ENCODE assay signal across 2 cellular contexts in genomic region chr6:21536280-21536766, GRCh38.
TF ChIP-seq lines count a peak whose summit lies in the region.

No MANE protein-coding gene starts in this region.

TF ChIP-seq in Ishikawa, 13 proteins besides CTCF, POLR2A, EP300 and RAD21 (continued from another document):
- TF ChIP-seq USF1 (IDR thresholded peaks at IDR 0.05) (peak; percentile 21; the same call in 1 of the 2 replicates), YY1 (IDR thresholded peaks at IDR 0.05; ENCODE audit: low read depth) (no peak), EGR1 (IDR thresholded peaks at IDR 0.05) (no peak), REST (IDR thresholded peaks at IDR 0.05; ENCODE audit: low read depth) (no peak), CREB1 (IDR thresholded peaks at IDR 0.05; ENCODE audit: low read depth) (no peak), ZBTB7A (IDR thresholded peaks at IDR 0.05; ENCODE audit: low read depth) (no peak)

TF ChIP-seq in K562, 482 proteins besides CTCF, POLR2A, EP300 and RAD21 (continued from another document):
- peak; percentile 70 for TF ChIP-seq USF2 (CRISPR knock-in tag; IDR thresholded peaks at IDR 0.05)
- peak; percentile 65 for TF ChIP-seq TFE3 (CRISPR knock-in tag; IDR thresholded peaks at IDR 0.05)
- TF ChIP-seq USF1 (CRISPR knock-in tag; IDR thresholded peaks at IDR 0.05) = peak; percentile 53
- 0 out of 2 replicates have a peak, but pooled peaks have one; percentile 44 for TF ChIP-seq ZNF143 (CRISPR knock-in tag; IDR thresholded peaks at IDR 0.05)
